9 cellular contexts compared by ENCODE assay signal in the genomic region with DNA sequence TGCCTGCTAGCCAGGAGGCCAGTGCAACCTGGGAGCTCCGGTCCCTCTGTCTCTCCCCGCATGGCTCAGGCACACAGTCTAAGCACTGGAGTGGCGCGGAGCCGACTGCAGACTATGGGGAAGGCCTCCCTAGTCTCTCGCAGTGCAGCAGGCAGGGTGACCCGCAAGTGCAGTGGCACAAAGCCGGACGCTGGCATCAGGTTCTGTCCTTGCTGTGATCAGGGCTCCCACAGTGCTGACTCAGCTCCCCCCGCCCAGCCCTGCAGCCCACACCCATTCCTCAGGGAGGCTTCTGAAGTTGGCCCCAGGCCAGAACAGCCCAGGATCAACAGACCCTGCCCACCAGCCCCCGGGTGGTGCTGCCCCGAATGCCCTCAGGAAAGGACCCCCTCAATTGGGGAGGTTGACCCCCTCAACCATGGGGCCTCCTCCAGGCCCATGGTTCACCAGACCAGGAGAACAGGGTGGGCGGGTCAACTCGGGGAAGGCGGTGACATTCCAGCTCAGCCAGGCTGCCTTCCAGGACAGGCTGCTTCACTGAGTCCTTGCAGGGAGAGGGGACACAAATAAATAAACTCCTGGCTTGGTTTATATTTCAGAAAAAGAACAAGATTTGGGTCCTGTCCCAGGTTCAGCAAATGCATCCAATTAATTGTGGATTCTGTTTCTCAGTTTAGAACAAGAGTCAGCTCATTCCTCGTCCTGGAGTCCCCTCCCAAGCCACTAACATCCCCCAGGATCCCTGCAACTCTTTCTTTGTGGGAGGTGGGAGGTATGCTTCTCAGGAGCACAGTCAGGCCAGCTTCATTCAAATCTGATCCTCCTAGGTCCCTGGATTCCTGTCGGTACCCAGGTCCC. TPM values are rescaled to one million over a fixed set of nuclear protein-coding genes. Genes with fewer than 3 reads are reported as not detected.
DNase-seq lines count a peak whose midpoint lies in the region; ATAC-seq, FAIRE-seq and TF ChIP-seq lines count a peak whose summit lies in the region.
"Had no signal": no experiment of that assay in that cellular context is flagged by ENCODE, and none has a peak within 500 bp of the region (broad histone marks: within the 10 kb centered on the region; RNA-seq: fewer than 3 reads in every experiment).

No MANE protein-coding gene starts in this region.

- peak overlapping the region; percentile 54 for H3K4me2 ChIP-seq in smooth muscle cell

- H2AFZ ChIP-seq in smooth muscle cell (ENCODE audit: low read depth) = no peak overlapping the region

- no peak for TF ChIP-seq CTCF in astrocyte of the spinal cord (IDR thresholded peaks at IDR 0.05; ENCODE audit: low read depth, low read length)
- no peak for TF ChIP-seq CTCF in smooth muscle cell (IDR thresholded peaks at IDR 0.05; ENCODE audit: borderline replicate concordance, insufficient read depth, poor library complexity, severe bottlenecking)

- DNase-seq in H54 (ENCODE audit: insufficient read length, low spot score) = peak; percentile 54
- DNase-seq in astrocyte of the spinal cord (ENCODE audit: low read depth, low spot score) = peak; percentile 47
- peak; percentile 61 for DNase-seq in kidney tubule cell (ENCODE audit: low spot score)
- DNase-seq in smooth muscle cell (lab: John Stamatoyannopoulos, UW; ENCODE audit: unreplicated experiment) = no peak
- DNase-seq in GM19238 (ENCODE audit: insufficient read length, low spot score) = no peak

- peaks cover 20% of the 10 kb centered on the region for H3K4me1 ChIP-seq in smooth muscle cell (ENCODE audit: low read depth)

- no peak overlapping the region for H3K9ac ChIP-seq in smooth muscle cell (ENCODE audit: low read depth)

- H3K36me3 ChIP-seq in smooth muscle cell (ENCODE audit: low read depth) = no peaks in the 10 kb centered on the region

- H3F3A ChIP-seq in smooth muscle cell (ENCODE audit: low read depth) = peaks cover 2% of the 10 kb centered on the region

- WGBS in smooth muscle cell (ENCODE audit: low lambda C conversion rate) = 43% methylated on average over 17 of the region's 17 CpGs

- FAIRE-seq in H54 (lab: Jason Lieb, UNC) = no peak
- FAIRE-seq: endometrium had no signal

- no peaks in the 10 kb centered on the region for H3K9me3 ChIP-seq in smooth muscle cell (replicated peaks; ENCODE audit: low read depth)

- no peak for TF ChIP-seq POLR2A in H54 (IDR thresholded peaks at IDR 0.05; ENCODE audit: low read depth, low read length)

- peaks cover 97% of the 10 kb centered on the region for H4K20me1 ChIP-seq in smooth muscle cell (ENCODE audit: low read depth)

- H3K4me3 ChIP-seq in astrocyte of the spinal cord (ENCODE audit: low read depth, low read length) = no peak overlapping the region
- H3K4me3 ChIP-seq in smooth muscle cell = no peak overlapping the region

- peaks cover 65% of the 10 kb centered on the region for H3K79me2 ChIP-seq in smooth muscle cell (ENCODE audit: low read depth)

- H3K27me3 ChIP-seq in smooth muscle cell (ENCODE audit: low read depth) = no peaks in the 10 kb centered on the region

- no peak overlapping the region for H3K27ac ChIP-seq in smooth muscle cell (ENCODE audit: low read depth)

- in situ Hi-C loops in astrocyte of the spinal cord (cut with HindIII; ENCODE audit: low sequenced_read_pairs) = no loop called here

- ATAC-seq in HG02938 (IDR thresholded peaks at IDR 0.05; ENCODE audit: unreplicated experiment) = no peak
- ATAC-seq in HG02870 (IDR thresholded peaks at IDR 0.05; ENCODE audit: unreplicated experiment) = no peak
- no peak for ATAC-seq in HG03159 (IDR thresholded peaks at IDR 0.05; ENCODE audit: unreplicated experiment)

RNA-seq across cellular contexts. Expression of a gene that starts 12.2 kb away (rescaled TPM):
- 20.0 and 25.4 TPM in 2 replicates for total RNA-seq in smooth muscle cell
- 31.9 and 32.4 TPM in 2 replicates for polyA plus RNA-seq in smooth muscle cell

Comparison
In these comparisons a context has a peak if more than half of its experiments do, and no peak if none do; other contexts are left out.
1. DNase-seq: peak in H54 (single experiment), astrocyte of the spinal cord (single experiment) and kidney tubule cell (single experiment); none in smooth muscle cell (single experiment) and GM19238 (single experiment).